ENCODE assay signal across 1 cellular context in genomic region chr2:121570665-121571055, GRCh38.
TF ChIP-seq lines count a peak whose summit lies in the region.

No MANE protein-coding gene starts in this region.

TF ChIP-seq in HepG2, 621 proteins besides CTCF, POLR2A, EP300 and RAD21:
- no peak for TF ChIP-seq XBP1 (CRISPR knock-in tag; IDR thresholded peaks at IDR 0.05)
- TF ChIP-seq SP4 (CRISPR knock-in tag; IDR thresholded peaks at IDR 0.05) = no peak
- no peak for TF ChIP-seq CREB3 (CRISPR knock-in tag; IDR thresholded peaks at IDR 0.05)
- TF ChIP-seq KLF11 (CRISPR knock-in tag; IDR thresholded peaks at IDR 0.05) = no peak
- TF ChIP-seq ZNF597 (CRISPR knock-in tag; IDR thresholded peaks at IDR 0.05) = no peak
- no peak for TF ChIP-seq ZXDC (CRISPR knock-in tag; IDR thresholded peaks at IDR 0.05)
- TF ChIP-seq SMAD9 (CRISPR knock-in tag; IDR thresholded peaks at IDR 0.05) = no peak
- TF ChIP-seq RELA (CRISPR knock-in tag; IDR thresholded peaks at IDR 0.05) = no peak
- TF ChIP-seq SKIL (CRISPR knock-in tag; IDR thresholded peaks at IDR 0.05; ENCODE audit: borderline replicate concordance) = no peak
- no peak for TF ChIP-seq RXRA (CRISPR knock-in tag; IDR thresholded peaks at IDR 0.05)
- TF ChIP-seq ZNF276 (CRISPR knock-in tag; IDR thresholded peaks at IDR 0.05; ENCODE audit: low read depth) = no peak
- TF ChIP-seq ZBTB7A (CRISPR knock-in tag; IDR thresholded peaks at IDR 0.05) = no peak
- TF ChIP-seq ZNF839 (CRISPR knock-in tag; IDR thresholded peaks at IDR 0.05; ENCODE audit: borderline replicate concordance) = no peak
- no peak for TF ChIP-seq THRA (CRISPR knock-in tag; IDR thresholded peaks at IDR 0.05; ENCODE audit: borderline replicate concordance)
- no peak for TF ChIP-seq ZNF224 (CRISPR knock-in tag; IDR thresholded peaks at IDR 0.05)
- no peak for TF ChIP-seq ZNF549 (CRISPR knock-in tag; IDR thresholded peaks at IDR 0.05)
